In genomic region chr5:9042241-9042640, GRCh38 we compare ENCODE assay signal across 30 cellular contexts.
"Had no signal": no experiment of that assay in that cellular context is flagged by ENCODE, and none has a peak within 500 bp of the region (broad histone marks: within the 10 kb centered on the region; RNA-seq: fewer than 3 reads in every experiment).

No MANE protein-coding gene starts in this region.

- ATAC-seq: activated naive CD4-positive, alpha-beta T cell treated with anti-CD3 and anti-CD28 coated beads, Interleukin-2, amount 50 U/mL, for 72 hours; activated T-cell treated with anti-CD3 and anti-CD28 coated beads, Interleukin-2, amount 50 U/mL, for 72 hours; esophagus mucosa; foreskin keratinocyte; gastrocnemius medialis; heart left ventricle; WTC11 had no signal

- H3K27me3 Mint-ChIP-seq: activated CD4-positive, alpha-beta memory T cell treated with anti-CD3 and anti-CD28 coated beads, Interleukin-2, amount 10 ng/mL, durations not matched to agents 7 days and 5 days; activated CD4-positive, alpha-beta T cell treated with anti-CD3 and anti-CD28 coated beads, Interleukin-2, amount 10 ng/mL, durations not matched to agents 7 days and 5 days; activated naive CD4-positive, alpha-beta T cell treated with anti-CD3 and anti-CD28 coated beads, Interleukin-2, amount 10 ng/mL, durations not matched to agents 7 days and 5 days; activated naive CD8-positive, alpha-beta T cell treated with anti-CD3 and anti-CD28 coated beads, Interleukin-2, amount 10 ng/mL, durations not matched to agents 7 days and 5 days; activated T-cell treated with anti-CD3 and anti-CD28 coated beads, Interleukin-2, amount 50 U/mL, for 24 hours; central memory CD8-positive, alpha-beta T cell; dendritic cell treated with granulocyte-macrophage colony-stimulating factor and Interleukin-4, amounts not matched to agents 40 ng/mL and 50 ng/mL, for 4 days had no signal

- H3K4me3 Mint-ChIP-seq: activated CD4-positive, alpha-beta memory T cell treated with anti-CD3 and anti-CD28 coated beads, Interleukin-2, amount 10 ng/mL, durations not matched to agents 7 days and 5 days; activated CD4-positive, alpha-beta T cell treated with anti-CD3 and anti-CD28 coated beads, Interleukin-2, amount 10 ng/mL, durations not matched to agents 7 days and 5 days; activated naive CD4-positive, alpha-beta T cell treated with anti-CD3 and anti-CD28 coated beads, Interleukin-2, amount 10 ng/mL, durations not matched to agents 7 days and 5 days; activated naive CD8-positive, alpha-beta T cell treated with anti-CD3 and anti-CD28 coated beads, Interleukin-2, amount 10 ng/mL, durations not matched to agents 7 days and 5 days; activated T-cell treated with anti-CD3 and anti-CD28 coated beads, Interleukin-2, amount 50 U/mL, for 24 hours; activated T-cell treated with anti-CD3 and anti-CD28 coated beads, Interleukin-2, amount 50 U/mL, for 72 hours; central memory CD8-positive, alpha-beta T cell; dendritic cell treated with granulocyte-macrophage colony-stimulating factor and Interleukin-4, amounts not matched to agents 40 ng/mL and 50 ng/mL, for 4 days; endodermal cell; WTC11 had no signal

- H3K9me3 Mint-ChIP-seq: dendritic cell treated with granulocyte-macrophage colony-stimulating factor and Interleukin-4, amounts not matched to agents 40 ng/mL and 50 ng/mL, for 4 days; endodermal cell; WTC11 had no signal

- H3K36me3 Mint-ChIP-seq: activated naive CD4-positive, alpha-beta T cell treated with anti-CD3 and anti-CD28 coated beads, Interleukin-2, amount 10 ng/mL, durations not matched to agents 7 days and 5 days; activated naive CD4-positive, alpha-beta T cell treated with anti-CD3 and anti-CD28 coated beads, Interleukin-2, amount 50 U/mL, for 72 hours; activated naive CD8-positive, alpha-beta T cell treated with anti-CD3 and anti-CD28 coated beads, Interleukin-2, amount 10 ng/mL, durations not matched to agents 7 days and 5 days had no signal

- DNase-seq: activated CD4-positive, alpha-beta memory T cell treated with anti-CD3 and anti-CD28 coated beads, Interleukin-2, amount 10 ng/mL, durations not matched to agents 7 days and 5 days; activated CD4-positive, alpha-beta T cell treated with anti-CD3 and anti-CD28 coated beads for 1 hour; activated CD4-positive, alpha-beta T cell treated with anti-CD3 and anti-CD28 coated beads for 4 hours; activated CD4-positive, alpha-beta T cell treated with anti-CD3 and anti-CD28 coated beads, Interleukin-2, amount 10 ng/mL, durations not matched to agents 7 days and 5 days; activated CD4-positive, alpha-beta T cell treated with anti-CD3 and anti-CD28 coated beads, Interleukin-2, amount 50 U/mL, for 4 hours; activated CD8-positive, alpha-beta memory T cell treated with anti-CD3 and anti-CD28 coated beads, Interleukin-2, amount 50 U/mL, for 48 hours; activated gamma-delta T cell; activated naive CD4-positive, alpha-beta T cell; activated naive CD4-positive, alpha-beta T cell treated with anti-CD3 and anti-CD28 coated beads, Interleukin-2, amount 10 ng/mL, durations not matched to agents 7 days and 5 days; activated naive CD8-positive, alpha-beta T cell treated with anti-CD3 and anti-CD28 coated beads, Interleukin-2, amount 10 ng/mL, durations not matched to agents 7 days and 5 days; activated T-cell treated with anti-CD3 and anti-CD28 coated beads for 4 hours; activated T-cell treated with anti-CD3 and anti-CD28 coated beads, Interleukin-2, amount 50 U/mL, for 24 hours; activated T-cell treated with anti-CD3 and anti-CD28 coated beads, Interleukin-2, amount 50 U/mL, for 72 hours; amniotic stem cell; anterior cingulate cortex; brain microvascular endothelial cell; dorsolateral prefrontal cortex; effector memory CD4-positive, alpha-beta T cell; endodermal cell; foreskin keratinocyte; gastrocnemius medialis; glutamatergic neuron; heart left ventricle; T-helper 2 cell had no signal

- H3K27ac Mint-ChIP-seq: activated CD4-positive, alpha-beta memory T cell treated with anti-CD3 and anti-CD28 coated beads, Interleukin-2, amount 10 ng/mL, durations not matched to agents 7 days and 5 days; activated CD4-positive, alpha-beta T cell treated with anti-CD3 and anti-CD28 coated beads, Interleukin-2, amount 10 ng/mL, durations not matched to agents 7 days and 5 days; activated naive CD4-positive, alpha-beta T cell treated with anti-CD3 and anti-CD28 coated beads, Interleukin-2, amount 10 ng/mL, durations not matched to agents 7 days and 5 days; activated naive CD4-positive, alpha-beta T cell treated with anti-CD3 and anti-CD28 coated beads, Interleukin-2, amount 50 U/mL, for 72 hours; activated naive CD8-positive, alpha-beta T cell treated with anti-CD3 and anti-CD28 coated beads, Interleukin-2, amount 10 ng/mL, durations not matched to agents 7 days and 5 days; activated T-cell treated with anti-CD3 and anti-CD28 coated beads, Interleukin-2, amount 50 U/mL, for 24 hours; activated T-cell treated with anti-CD3 and anti-CD28 coated beads, Interleukin-2, amount 50 U/mL, for 72 hours; dendritic cell treated with granulocyte-macrophage colony-stimulating factor and Interleukin-4, amounts not matched to agents 40 ng/mL and 50 ng/mL, for 4 days; endodermal cell; WTC11 had no signal

- H3K4me3 ChIP-seq: coronary artery, dorsolateral prefrontal cortex, gastrocnemius medialis, heart left ventricle had no signal

- H3K4me1 Mint-ChIP-seq: activated CD4-positive, alpha-beta memory T cell treated with anti-CD3 and anti-CD28 coated beads, Interleukin-2, amount 10 ng/mL, durations not matched to agents 7 days and 5 days; activated CD4-positive, alpha-beta T cell treated with anti-CD3 and anti-CD28 coated beads, Interleukin-2, amount 10 ng/mL, durations not matched to agents 7 days and 5 days; activated naive CD4-positive, alpha-beta T cell treated with anti-CD3 and anti-CD28 coated beads, Interleukin-2, amount 10 ng/mL, durations not matched to agents 7 days and 5 days; activated naive CD8-positive, alpha-beta T cell treated with anti-CD3 and anti-CD28 coated beads, Interleukin-2, amount 10 ng/mL, durations not matched to agents 7 days and 5 days; central memory CD8-positive, alpha-beta T cell had no signal
